ENCODE assay signal across 8 cellular contexts in the genomic region with DNA sequence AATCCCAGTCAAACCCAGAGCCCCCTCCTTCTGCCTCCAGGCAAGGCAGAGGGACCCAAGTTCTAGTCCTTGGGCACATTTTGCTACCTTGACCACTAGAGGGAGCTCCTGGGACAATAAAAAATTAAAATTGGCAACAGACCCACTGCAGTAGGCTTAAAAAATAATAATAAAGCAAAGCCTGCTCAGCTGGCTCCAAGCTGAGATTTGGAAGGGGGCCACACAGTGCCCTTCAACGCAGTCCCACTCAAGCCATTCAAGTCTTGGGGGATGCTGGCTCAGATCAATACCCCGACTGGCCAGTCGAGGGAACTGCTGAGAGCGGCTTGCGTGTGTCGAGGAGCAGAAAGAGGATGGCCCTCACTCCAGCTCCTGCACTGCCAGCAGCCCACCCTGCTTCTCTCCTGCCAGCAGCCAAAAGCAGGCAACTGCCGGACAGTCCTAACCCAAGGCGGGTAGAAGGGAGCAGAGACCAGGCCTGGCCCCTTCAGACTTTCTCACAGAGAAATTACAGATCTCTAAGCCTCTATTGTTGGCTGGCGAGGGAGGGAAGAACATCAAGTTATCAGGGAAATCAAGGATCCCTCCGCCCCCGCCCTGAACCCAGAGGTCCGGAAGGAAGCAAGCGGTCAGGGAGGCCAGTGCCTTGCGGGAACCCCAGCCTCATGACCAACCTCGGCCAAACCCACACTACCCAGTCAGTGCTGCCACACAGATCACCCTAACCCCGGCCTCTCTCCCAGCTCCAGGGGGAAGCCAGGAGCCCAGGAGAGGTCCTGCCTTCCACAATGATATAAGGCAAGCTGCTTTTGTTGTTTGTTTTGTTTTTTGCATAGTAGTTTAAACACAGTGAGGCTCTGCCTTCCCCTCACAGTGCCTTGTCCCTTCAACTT. TPM values are rescaled to one million over a fixed set of nuclear protein-coding genes. Genes with fewer than 3 reads are reported as not detected.
DNase-seq lines count a peak whose midpoint lies in the region; ATAC-seq and TF ChIP-seq lines count a peak whose summit lies in the region.

No MANE protein-coding gene starts in this region.

- H4K20me1 ChIP-seq in BLaER1 treated with 17β-estradiol and CSF1 and Interleukin-3, amounts not matched to agents 10 nM and 100 nM = 0 out of 22 replicates have a peak, but pooled peaks cover 0 to 6% (median 0%) of the 10 kb centered on the region in 11 experiments
- H4K20me1 ChIP-seq in PC-9 (ENCODE audit: insufficient read depth) = no peaks in the 10 kb centered on the region

- CTCF ChIA-PET in HEK293 (lab: Yijun Ruan, JAX) = interaction anchor here (0.6 to 4.5 kb wide), 48 partner anchors 9 to 310 kb away, joined by 3 to 34 read pairs (median 4); no protein-coding TSS in a partner anchor
- CTCF ChIA-PET in PC-9 (lab: Charles Lee) = interaction anchor here (0.7 to 1.4 kb wide), 6 partner anchors 15 to 328 kb away, joined by 3 to 5 read pairs (median 4); a partner anchor contains a TSS

- peak in 1 of 2 experiments; percentile 54 for DNase-seq in PC-9
- DNase-seq in activated T-helper 1 cell treated with Interleukin-2 at 50 U/mL for 16 hours (ENCODE audit: low read depth) = peak; percentile 25
- DNase-seq in fibroblast of mammary gland (ENCODE audit: low read depth) = peak; percentile 65
- DNase-seq in neural crest cell (ENCODE audit: low read depth, low spot score) = peak; percentile 58
- DNase-seq in tibial artery = peak; percentile 53 to 78

- H3K4me3 Mint-ChIP-seq in neural crest cell = peak overlapping the region; percentile 75

- H3K4me3 ChIP-seq in BLaER1 treated with 17β-estradiol and CSF1 and Interleukin-3, amounts not matched to agents 10 nM and 100 nM = peak overlapping the region; percentile 9 to 60 (median 48); a peak in 19 of 20 replicates
- no peak overlapping the region for H3K4me3 ChIP-seq in HEK293 (ENCODE audit: low read depth, low read length)
- H3K4me3 ChIP-seq in PC-9 = no peak overlapping the region
- H3K4me3 ChIP-seq in fibroblast of mammary gland (ENCODE audit: control insufficient read depth, low read depth, low read length) = no peak overlapping the region
- no peak overlapping the region for H3K4me3 ChIP-seq in tibial artery

- H3K9me3 Mint-ChIP-seq in neural crest cell = no peaks in the 10 kb centered on the region

- peaks cover 14% of the 10 kb centered on the region for H3F3A ChIP-seq in PC-9 (ENCODE audit: insufficient read depth, low read depth)

- BruUV-seq in PC-9 (replicated peaks; lab: Mats Ljungman, UMichigan) = no TSS peak

- no peaks in the 10 kb centered on the region for H3K9me2 ChIP-seq in PC-9 (ENCODE audit: insufficient read depth)

- TF ChIP-seq CTCF in HEK293 (tag by site-specific recombination; IDR thresholded peaks at IDR 0.05) = peak; percentile 87
- TF ChIP-seq CTCF in PC-9 (conservative IDR thresholded peaks at IDR 0.05) = peak; percentile 89
- TF ChIP-seq CTCF in fibroblast of mammary gland (conservative IDR thresholded peaks at IDR 0.05; ENCODE audit: control insufficient read depth, insufficient read depth, low read depth, low read length) = peak; percentile 76
- TF ChIP-seq CTCF in neural crest cell (conservative IDR thresholded peaks at IDR 0.05) = peak; percentile 98
- TF ChIP-seq CTCF in tibial artery (IDR thresholded peaks at IDR 0.05) = peak; percentile 78 to 89

- peaks cover 31% of the 10 kb centered on the region for H3K4me1 Mint-ChIP-seq in neural crest cell

- no peaks in the 10 kb centered on the region for H3K27me3 ChIP-seq in BLaER1 treated with 17β-estradiol and CSF1 and Interleukin-3, amounts not matched to agents 10 nM and 100 nM
- H3K27me3 ChIP-seq in PC-9 (ENCODE audit: insufficient read depth, low read depth) (no peaks in the 10 kb centered on the region), tibial artery (no peaks in the 10 kb centered on the region)

- H3K27ac Mint-ChIP-seq in neural crest cell (ENCODE audit: unreplicated experiment) = peak overlapping the region; percentile 83

- H3K79me2 ChIP-seq in PC-9 (ENCODE audit: low read depth) = no peaks in the 10 kb centered on the region

- peak overlapping the region; percentile 55 to 84 (median 73); a peak in 21 of 22 replicates for H3K9ac ChIP-seq in BLaER1 treated with 17β-estradiol and CSF1 and Interleukin-3, amounts not matched to agents 10 nM and 100 nM

- ATAC-seq in HG02840 (IDR thresholded peaks at IDR 0.05; ENCODE audit: low FRiP score, unreplicated experiment) = no peak

- POLR2A ChIA-PET in HEK293 (lab: Yijun Ruan, JAX) (interaction anchor here (0.9 to 1.1 kb wide), 2 partner anchors 41 to 103 kb away, joined by 3 to 5 read pairs; no protein-coding TSS in a partner anchor), PC-9 (lab: Charles Lee; ENCODE audit: unreplicated experiment) (no interaction called here)

- no peak overlapping the region for H2AFZ ChIP-seq in PC-9

- peaks cover 52 to 86% (median 80%) of the 10 kb centered on the region in 10 experiments for H3K4me1 ChIP-seq in BLaER1 treated with 17β-estradiol and CSF1 and Interleukin-3, amounts not matched to agents 10 nM and 100 nM
- H3K4me1 ChIP-seq in HEK293 (ENCODE audit: control insufficient read depth, insufficient read depth, low read length) (0 out of 2 replicates have a peak, but pooled peaks cover 3% of the 10 kb centered on the region), PC-9 (replicated peaks; ENCODE audit: insufficient read depth) (peaks cover 14% of the 10 kb centered on the region), tibial artery (peaks cover 7 to 28% (median 22%) of the 10 kb centered on the region in 4 donors)

- peak overlapping the region; percentile 88 to 95 (median 93) for H3K4me2 ChIP-seq in BLaER1 treated with 17β-estradiol and CSF1 and Interleukin-3, amounts not matched to agents 10 nM and 100 nM
- no peak overlapping the region for H3K4me2 ChIP-seq in PC-9

- peaks cover 19 to 32% (median 28%) of the 10 kb centered on the region in 11 experiments for H3K36me3 ChIP-seq in BLaER1 treated with 17β-estradiol and CSF1 and Interleukin-3, amounts not matched to agents 10 nM and 100 nM
- peaks cover 0 to 44% of the 10 kb centered on the region in 2 experiments; a peak in 1 of 3 replicates for H3K36me3 ChIP-seq in HEK293 (ENCODE audit: control insufficient read depth in 2 of 2, insufficient read depth in 1 of 2, low read length in 2 of 2)
- H3K36me3 ChIP-seq in PC-9 (ENCODE audit: low read depth) = no peaks in the 10 kb centered on the region
- H3K36me3 ChIP-seq in tibial artery = peaks cover 30 to 67% (median 41%) of the 10 kb centered on the region in 3 donors

- H3K9me3 ChIP-seq in BLaER1 treated with 17β-estradiol and CSF1 and Interleukin-3, amounts not matched to agents 10 nM and 100 nM (replicated peaks in 1 of 11) = peaks cover 9 to 18% (median 13%) of the 10 kb centered on the region in 11 experiments; a peak in 19 of 22 replicates
- H3K9me3 ChIP-seq in HEK293 (ENCODE audit: control insufficient read depth, insufficient read depth, low read depth, low read length) (no peaks in the 10 kb centered on the region), PC-9 (ENCODE audit: insufficient read depth, low read depth) (no peaks in the 10 kb centered on the region), tibial artery (no peaks in the 10 kb centered on the region)

- no peaks in the 10 kb centered on the region for H3K36me3 Mint-ChIP-seq in neural crest cell (ENCODE audit: low read depth)

- intact Hi-C loops in PC-9 (cut with micrococcal nuclease; ENCODE audit: unreplicated experiment) = loop anchor here (1.0 to 10.0 kb wide), 2 partner anchors 48 to 189 kb away; a partner anchor contains a TSS
- intact Hi-C loops in tibial artery (cut with DNase I; ENCODE audit: low total_unique reads) = loop anchor here (5.0 to 10.0 kb wide), 2 partner anchors 185 to 328 kb away; no protein-coding TSS in a partner anchor

- no peaks in the 10 kb centered on the region for H3K27me3 Mint-ChIP-seq in neural crest cell (ENCODE audit: low read depth)

- peak overlapping the region; percentile 60 to 92 (median 82); a peak in 21 of 22 replicates for H3K27ac ChIP-seq in BLaER1 treated with 17β-estradiol and CSF1 and Interleukin-3, amounts not matched to agents 10 nM and 100 nM
- H3K27ac ChIP-seq in HEK293 (ENCODE audit: extremely low read depth, low read depth, low read length) (no peak overlapping the region), PC-9 (no peak overlapping the region), tibial artery (peak overlapping the region; percentile 66 to 76)

TF ChIP-seq in HEK293, 187 proteins besides CTCF, POLR2A, EP300 and RAD21:
- no peak for TF ChIP-seq ZNF350 (tag by site-specific recombination; IDR thresholded peaks at IDR 0.05)
- peak; percentile 59 for TF ChIP-seq ZNF654 (tag by site-specific recombination; IDR thresholded peaks at IDR 0.05; ENCODE audit: low read depth)

RNA-seq across cellular contexts. Expression of a gene that starts 4.9 kb away (rescaled TPM):
- 15.0 and 19.4 TPM in 2 replicates for total RNA-seq in PC-9 (2021)
- total RNA-seq in neural crest cell = 18.4 and 19.5 TPM in 2 replicates

RNA-seq across cellular contexts. Expression of a gene that starts 47.8 kb away (rescaled TPM):
- total RNA-seq in PC-9 (2021) = not detected in 2 replicates
- total RNA-seq in neural crest cell = not detected in 2 replicates

RNA-seq across cellular contexts. Expression of a gene that starts 49.2 kb away (rescaled TPM):
- total RNA-seq in PC-9 (2021) (11.7 and 16.5 TPM in 2 replicates), neural crest cell (9.8 and 9.9 TPM in 2 replicates)

Comparison
In these comparisons a context has a peak if more than half of its experiments do, and no peak if none do; other contexts are left out.
1. H3K27ac ChIP-seq: peak in BLaER1 treated with 17β-estradiol and CSF1 and Interleukin-3, amounts not matched to agents 10 nM and 100 nM (11 of 11) and tibial artery (2 of 2); none in HEK293 (single experiment) and PC-9 (single experiment).
2. H3K4me3 ChIP-seq: peak in BLaER1 treated with 17β-estradiol and CSF1 and Interleukin-3, amounts not matched to agents 10 nM and 100 nM (10 of 10); none in HEK293 (single experiment), PC-9 (single experiment), fibroblast of mammary gland (single experiment) and tibial artery (0 of 2).
3. Peak in every context shown above with its lines, with median percentiles within 50 percentile points of each other: CTCF ChIP-seq.